Comparison of ENCODE assay signal across 18 cellular contexts in genomic region chr2:201852878-201853415, GRCh38. TPM values are rescaled to one million over a fixed set of nuclear protein-coding genes. Genes with fewer than 3 reads are reported as not detected.
DNase-seq lines count a peak whose midpoint lies in the region; ATAC-seq and TF ChIP-seq lines count a peak whose summit lies in the region.
"Had no signal": no experiment of that assay in that cellular context is flagged by ENCODE, and none has a peak within 500 bp of the region (broad histone marks: within the 10 kb centered on the region; RNA-seq: fewer than 3 reads in every experiment).

No MANE protein-coding gene starts in this region.

- intact Hi-C loops in vagina (cut with DNase I) = no loop called here

- no peaks in the 10 kb centered on the region for H3K4me1 ChIP-seq in vagina
- H3K4me1 ChIP-seq: adrenal gland, BE2C, sigmoid colon had no signal

- H3K36me3 ChIP-seq in WERI-Rb-1 = no peaks in the 10 kb centered on the region
- H3K36me3 ChIP-seq in vagina = no peaks in the 10 kb centered on the region
- H3K36me3 ChIP-seq: adrenal gland, BE2C, neutrophil, sigmoid colon had no signal

- no peak for ATAC-seq in HG02884 (IDR thresholded peaks at IDR 0.05; ENCODE audit: unreplicated experiment)
- ATAC-seq: activated CD8-positive, alpha-beta T cell treated with anti-CD3 and anti-CD28 coated beads for 36 hours had no signal

- H3K9me3 ChIP-seq in WERI-Rb-1 (ENCODE audit: severe bottlenecking) (no peaks in the 10 kb centered on the region), vagina (no peaks in the 10 kb centered on the region)
- H3K9me3 ChIP-seq: adrenal gland, BE2C, neutrophil, sigmoid colon had no signal

- DNase-seq in DMS53 treated with DMSO at 0.1 percent for 48 hours (lab: John Stamatoyannopoulos, UW; ENCODE audit: unreplicated experiment) = peak; percentile 69
- DNase-seq in HPDE6-E6E7 (ENCODE audit: extremely low spot score) = peak; percentile 36
- no peak for DNase-seq in WERI-Rb-1
- peak; percentile 24 for DNase-seq in iris pigment epithelial cell (ENCODE audit: low read depth)
- no peak for DNase-seq in vagina (ENCODE audit: extremely low spot score in 2 of 2)
- no peak for DNase-seq in SKM-1 (lab: John Stamatoyannopoulos, UW; ENCODE audit: unreplicated experiment)
- DNase-seq in activated T-cell treated with anti-CD3 and anti-CD28 coated beads for 4 hours = no peak
- DNase-seq: activated CD8-positive, alpha-beta T cell treated with anti-CD3 and anti-CD28 coated beads for 36 hours; adrenal gland; BE2C; cerebellar nuclear complex; DMS 273 treated with DMSO at 0.1 percent for 48 hours; NCI-H1092; sigmoid colon; stimulated activated CD4-positive, alpha-beta T cell treated with anti-CD3 and anti-CD28 coated beads, Interleukin-4, amount 100 ng/mL, for 1 hour; stimulated activated CD8-positive, alpha-beta memory T cell treated with anti-CD3 and anti-CD28 coated beads, Interleukin-4, amount 100 ng/mL, for 48 hours had no signal

- no peak for TF ChIP-seq POLR2A in vagina (IDR thresholded peaks at IDR 0.05)

- H3K27me3 ChIP-seq in WERI-Rb-1 (ENCODE audit: insufficient read depth, low read depth, severe bottlenecking) = no peaks in the 10 kb centered on the region
- no peaks in the 10 kb centered on the region for H3K27me3 ChIP-seq in vagina
- H3K27me3 ChIP-seq: adrenal gland, BE2C, sigmoid colon had no signal

- H3K4me3 ChIP-seq in WERI-Rb-1 (ENCODE audit: low read depth, low read length) (no peak overlapping the region), vagina (no peak overlapping the region)
- H3K4me3 ChIP-seq: adrenal gland, sigmoid colon had no signal

- TF ChIP-seq CTCF in WERI-Rb-1 (IDR thresholded peaks at IDR 0.05; ENCODE audit: low read depth, low read length) (no peak), vagina (IDR thresholded peaks at IDR 0.05) (no peak)

- H3K27ac ChIP-seq in WERI-Rb-1 = peak overlapping the region; percentile 32
- H3K27ac ChIP-seq in vagina = no peak overlapping the region
- H3K27ac ChIP-seq: adrenal gland, neutrophil, sigmoid colon had no signal

RNA-seq across cellular contexts. Expression of gene CDK15, which starts 46.6 kb away (rescaled TPM):
- not detected for total RNA-seq in vagina
- total RNA-seq: activated CD8-positive, alpha-beta T cell treated with anti-CD3 and anti-CD28 coated beads for 36 hours had no signal

Comparison
In these comparisons a context has a peak if more than half of its experiments do, and no peak if none do; other contexts are left out.
1. DNase-seq: peak in DMS53 treated with DMSO at 0.1 percent for 48 hours (single experiment), HPDE6-E6E7 (single experiment) and iris pigment epithelial cell (single experiment); none in WERI-Rb-1 (single experiment), vagina (0 of 2), SKM-1 (single experiment) and activated T-cell treated with anti-CD3 and anti-CD28 coated beads for 4 hours (single experiment).